ENCODE assay signal across 9 cellular contexts in the genomic region with DNA sequence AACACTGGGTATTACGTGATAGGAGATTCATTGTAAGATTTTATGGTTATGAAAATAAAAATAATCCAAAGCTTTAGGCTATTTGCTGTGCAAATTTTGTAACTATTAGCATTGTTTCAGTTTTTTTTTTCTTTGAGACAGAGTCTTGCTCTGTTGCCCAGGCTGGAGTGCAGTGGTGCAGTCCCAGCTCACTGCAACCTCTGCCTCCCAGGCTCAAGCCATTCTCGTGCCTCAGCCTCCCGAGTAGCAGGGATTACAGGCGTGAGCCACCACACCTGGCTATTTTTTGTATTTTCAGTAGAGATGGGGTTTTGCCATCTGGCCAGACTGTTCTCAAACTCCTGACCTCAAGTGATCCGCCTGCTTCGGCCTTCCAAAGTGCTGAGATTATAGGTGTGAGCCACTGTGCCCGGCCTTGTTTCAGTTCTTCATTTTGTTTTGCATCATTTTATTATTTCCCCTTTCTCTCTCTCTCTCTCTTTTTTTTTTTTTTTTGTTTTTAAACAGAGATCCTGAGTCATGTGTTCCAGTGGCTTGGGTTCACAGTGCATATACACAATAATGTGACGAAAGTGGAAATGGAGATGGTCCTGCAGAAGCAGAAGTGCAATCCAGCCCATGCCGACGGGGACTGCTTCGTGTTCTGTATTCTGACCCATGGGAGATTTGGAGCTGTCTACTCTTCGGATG. TPM values are rescaled to one million over a fixed set of nuclear protein-coding genes. Genes with fewer than 3 reads are reported as not detected.
DNase-seq lines count a peak whose midpoint lies in the region; ATAC-seq and TF ChIP-seq lines count a peak whose summit lies in the region.
"Had no signal": no experiment of that assay in that cellular context is flagged by ENCODE, and none has a peak within 500 bp of the region (broad histone marks: within the 10 kb centered on the region; RNA-seq: fewer than 3 reads in every experiment).

No MANE protein-coding gene starts in this region.

- H3K27ac ChIP-seq in SJCRH30 (no peak overlapping the region), prostate gland (no peak overlapping the region)

- 84% methylated on average over 12 of the region's 12 CpGs for WGBS in prostate gland

- H3K27me3 ChIP-seq in SJCRH30, result peaks cover 3% of the 10 kb centered on the region; the same call in 1 of the 2 replicates
- no peaks in the 10 kb centered on the region for H3K27me3 ChIP-seq in prostate gland (replicated peaks; ENCODE audit: insufficient read depth)

- H3K9me3 ChIP-seq in SJCRH30 (replicated peaks) (no peaks in the 10 kb centered on the region), prostate gland (no peaks in the 10 kb centered on the region)

- intact Hi-C loops in left ventricle myocardium superior (cut with micrococcal nuclease) (no loop called here), prostate gland (cut with DNase I) (no loop called here)

- peak; percentile 44 for DNase-seq in left ventricle myocardium superior
- DNase-seq in NCI-H146 treated with DMSO at 0.1 percent for 48 hours (lab: John Stamatoyannopoulos, UW; ENCODE audit: unreplicated experiment), result no peak
- DNase-seq in SJCRH30, result no peak
- DNase-seq in prostate gland (ENCODE audit: low spot score), result no peak
- DNase-seq in NCI-H226, result no peak
- DNase-seq: Kasumi-1 had no signal

- H3K4me1 ChIP-seq in SJCRH30 (no peaks in the 10 kb centered on the region), prostate gland (replicated peaks) (no peaks in the 10 kb centered on the region)

- H3K36me3 ChIP-seq in SJCRH30 (no peaks in the 10 kb centered on the region), prostate gland (no peaks in the 10 kb centered on the region)

- no peak for TF ChIP-seq CTCF in prostate gland (IDR thresholded peaks at IDR 0.05)

- H3K4me3 ChIP-seq in SJCRH30 (no peak overlapping the region), prostate gland (no peak overlapping the region)

- no peak for TF ChIP-seq POLR2A in prostate gland (IDR thresholded peaks at IDR 0.05)

- peak; percentile 86 for ATAC-seq in GM18511 (IDR thresholded peaks at IDR 0.05; ENCODE audit: unreplicated experiment)
- peak; percentile 75 for ATAC-seq in GM21737 (IDR thresholded peaks at IDR 0.05; ENCODE audit: unreplicated experiment)
- ATAC-seq in HG03571 (IDR thresholded peaks at IDR 0.05; ENCODE audit: unreplicated experiment), result peak; percentile 56
- ATAC-seq in left ventricle myocardium superior, result peak; percentile 71

RNA-seq across cellular contexts. Expression of a gene that starts 25.8 kb away (rescaled TPM):
- 6.4 TPM for total RNA-seq in left ventricle myocardium superior
- total RNA-seq in SJCRH30 (2014; rRNA removed; shearing (Covaris generic)), result 1.0 and 1.1 TPM in 2 replicates
- total RNA-seq in prostate gland, result 1 to 10 TPM; 1.7 to 9.8 TPM

RNA-seq across cellular contexts. Expression of a gene that starts 51.6 kb away (rescaled TPM):
- total RNA-seq in left ventricle myocardium superior (2.7 TPM), prostate gland (10 to 100 TPM in 1 of 2 donors, 1 to 10 TPM in 1; 10.0 to 16.9 TPM)
- total RNA-seq in SJCRH30 (2014; rRNA removed; shearing (Covaris generic)), result 11.6 and 14.4 TPM in 2 replicates
